ENCODE assay signal across 8 cellular contexts in genomic region chr19:3700242-3701032, GRCh38. TPM values are rescaled to one million over a fixed set of nuclear protein-coding genes. Genes with fewer than 3 reads are reported as not detected.
DNase-seq lines count a peak whose midpoint lies in the region; ATAC-seq and TF ChIP-seq lines count a peak whose summit lies in the region.

Gene PIP5K1C (minus strand): TSS chr19:3700468. CDS start chr19:3700390, 78 bp downstream.

- ATAC-seq in GM21390 (IDR thresholded peaks at IDR 0.05; ENCODE audit: unreplicated experiment) (peak; percentile 84), PC-3 (peak; percentile 84)
- ATAC-seq in naive thymus-derived CD8-positive, alpha-beta T cell = peak; percentile 93

- no peaks in the 10 kb centered on the region for H3K9me2 ChIP-seq in PC-3 (replicated peaks; ENCODE audit: low read length)

- peaks cover 0 to 2% (median 0%) of the 10 kb centered on the region in 3 donors for H3K36me3 Mint-ChIP-seq in naive thymus-derived CD8-positive, alpha-beta T cell

- H3K4me3 ChIP-seq in HUES64 (ENCODE audit: low read length) (peak within 1 kb of the TSS; percentile 83), PC-3 (ENCODE audit: low read length) (peak within 1 kb of the TSS; percentile 87)

- intact Hi-C loops in PC-3 (cut with micrococcal nuclease) = no loop called here

- peaks cover 32% of the 10 kb centered on the region for H3K79me2 ChIP-seq in PC-3 (ENCODE audit: low read length)

- H3K9me3 ChIP-seq in HUES64 (ENCODE audit: insufficient read depth, low read depth, low read length) (no peaks in the 10 kb centered on the region), PC-3 (ENCODE audit: low read length) (no peaks in the 10 kb centered on the region)

- TF ChIP-seq CTCF in PC-3 (conservative IDR thresholded peaks at IDR 0.05; ENCODE audit: low read depth, low read length) = peak; percentile 56

- H2AFZ ChIP-seq in PC-3 (ENCODE audit: low read length) = peak within 1 kb of the TSS; percentile 68

- peak within 1 kb of the TSS; percentile 64 to 94 (median 84) for H3K27ac Mint-ChIP-seq in naive thymus-derived CD8-positive, alpha-beta T cell

- 5% methylated on average over 82 of the region's 82 CpGs for WGBS in HUES64

- POLR2A ChIA-PET in PC-3 (lab: Charles Lee; ENCODE audit: unreplicated experiment) = no interaction called here
- POLR2A ChIA-PET in naive thymus-derived CD8-positive, alpha-beta T cell (lab: Charles Lee) = interaction anchor here (0.5 to 6.6 kb wide), 5 partner anchors 13 to 287 kb away, joined by 4 to 98 read pairs (median 6); partner anchors contain the start of gene MRPL54

- H3K9ac ChIP-seq in HUES64 (ENCODE audit: low read depth, low read length) = peak within 1 kb of the TSS; percentile 65
- H3K9ac ChIP-seq in PC-3 (ENCODE audit: low read length) = peak within 1 kb of the TSS; percentile 67

- H3K27ac ChIP-seq in HUES64 (ENCODE audit: low read depth, low read length) (no peak within 1 kb of the TSS), PC-3 (ENCODE audit: low read length) (no peak within 1 kb of the TSS)

- CTCF ChIA-PET in PC-3 (lab: Charles Lee) = no interaction called here

- peaks cover 15 to 33% (median 29%) of the 10 kb centered on the region in 4 donors for H3K4me1 Mint-ChIP-seq in naive thymus-derived CD8-positive, alpha-beta T cell

- H3K4me2 ChIP-seq in PC-3 (ENCODE audit: low read length) = peak within 1 kb of the TSS; percentile 99

- H3K4me1 ChIP-seq in HUES64 (ENCODE audit: insufficient read depth, low read length) (peaks cover 5% of the 10 kb centered on the region; the same call in 1 of the 2 replicates), PC-3 (ENCODE audit: insufficient read depth, low read length) (no peaks in the 10 kb centered on the region)

- no peaks in the 10 kb centered on the region for H3K27me3 ChIP-seq in HUES64 (ENCODE audit: insufficient read depth, low read length)
- H3K27me3 ChIP-seq in PC-3 (ENCODE audit: low read length) = no peaks in the 10 kb centered on the region

- no peaks in the 10 kb centered on the region for H4K20me1 ChIP-seq in PC-3 (ENCODE audit: low read length)

- H3K27me3 Mint-ChIP-seq in naive thymus-derived CD8-positive, alpha-beta T cell = peaks cover 0 to 7% (median 0%) of the 10 kb centered on the region in 5 donors

- no peaks in the 10 kb centered on the region for H3F3A ChIP-seq in PC-3 (ENCODE audit: low read length, unreplicated experiment)

- BruUV-seq in PC-3 (replicated peaks; lab: Mats Ljungman, UMichigan) = no TSS peak

- H3K9me3 Mint-ChIP-seq in naive thymus-derived CD8-positive, alpha-beta T cell = no peaks in the 10 kb centered on the region

- DNase-seq in DMS 273 treated with DMSO at 0.1 percent for 48 hours (lab: John Stamatoyannopoulos, UW) = peak; percentile 63
- peak; percentile 79 for DNase-seq in PC-3
- peak; percentile 95 to 96 for DNase-seq in activated T-cell treated with anti-CD3 and anti-CD28 coated beads, Interleukin-2, amount 50 U/mL, for 48 hours
- peak; percentile 80 for DNase-seq in fibroblast of gingiva (ENCODE audit: low read depth)
- peak; percentile 82 to 98 (median 92) for DNase-seq in naive thymus-derived CD8-positive, alpha-beta T cell
- peak; percentile 89 for DNase-seq in stimulated activated naive CD4-positive, alpha-beta T cell treated with Interleukin-2 at 50 U/mL for 16 hours (lab: John Stamatoyannopoulos, UW)

- H3K36me3 ChIP-seq in HUES64 (ENCODE audit: insufficient read depth, low read length) = no peaks in the 10 kb centered on the region
- no peaks in the 10 kb centered on the region for H3K36me3 ChIP-seq in PC-3 (ENCODE audit: low read depth, low read length)

- peak within 1 kb of the TSS; percentile 86 to 95 (median 90) for H3K4me3 Mint-ChIP-seq in naive thymus-derived CD8-positive, alpha-beta T cell

RNA-seq across cellular contexts. Expression of gene PIP5K1C, which starts in this region (rescaled TPM):
- 16.9 TPM for polyA plus RNA-seq in HUES64 (2013, experiment 1 of 2)
- polyA plus RNA-seq in HUES64 (2013, experiment 2 of 2) = 17.9 TPM
- 16.1 and 21.2 TPM in 2 replicates for total RNA-seq in PC-3 (2014; rRNA removed)
- total RNA-seq in naive thymus-derived CD8-positive, alpha-beta T cell = 10 to 100 TPM; 30.6 to 32.0 TPM
- polyA plus RNA-seq in naive thymus-derived CD8-positive, alpha-beta T cell = 10 to 100 TPM in 1 of 3 donors, 1 to 10 TPM in 2; 3.9 to 10.1 (median 7.4) TPM
